In the genomic region with DNA sequence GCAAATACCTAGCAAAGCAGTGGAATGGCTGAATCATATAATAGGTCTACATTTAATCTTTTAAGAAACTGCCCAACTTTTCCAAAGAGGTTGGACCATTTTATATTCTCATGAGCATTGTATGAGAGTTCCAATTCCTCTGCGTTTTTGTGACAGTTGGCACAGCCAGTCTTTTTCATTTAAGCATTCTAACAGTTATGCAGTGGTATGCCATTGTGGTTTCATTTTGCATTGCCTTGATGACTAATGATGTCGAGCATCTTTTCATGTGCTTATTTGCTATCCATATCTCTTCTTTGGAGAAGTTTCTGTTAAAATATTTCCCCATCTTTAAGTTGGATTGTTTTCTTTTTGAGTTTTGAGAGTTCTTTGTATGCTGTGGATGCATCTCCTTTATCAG, we compare ENCODE assay signal across 15 cellular contexts.
DNase-seq lines count a peak whose midpoint lies in the region; ATAC-seq, FAIRE-seq and TF ChIP-seq lines count a peak whose summit lies in the region.
"Had no signal": no experiment of that assay in that cellular context is flagged by ENCODE, and none has a peak within 500 bp of the region (broad histone marks: within the 10 kb centered on the region; RNA-seq: fewer than 3 reads in every experiment).

No MANE protein-coding gene starts in this region.

- H3K9ac ChIP-seq in adipocyte (ENCODE audit: low read length): no peak overlapping the region

- FAIRE-seq in HTR-8/SVneo (lab: Jason Lieb, UNC): peak; percentile 38
- FAIRE-seq: GM12891 had no signal

- no peaks in the 10 kb centered on the region for H3K36me3 ChIP-seq in adipocyte (ENCODE audit: control insufficient read depth, insufficient read depth, low read length, severe bottlenecking)
- H3K36me3 ChIP-seq: MG63 had no signal

- ATAC-seq in HG03159 (IDR thresholded peaks at IDR 0.05; ENCODE audit: unreplicated experiment) (no peak), HG03520 (IDR thresholded peaks at IDR 0.05; ENCODE audit: unreplicated experiment) (no peak)
- ATAC-seq: WTC11 had no signal

- H3K4me1 ChIP-seq in adipocyte (ENCODE audit: control insufficient read depth, insufficient read depth, low read length): peaks cover 12% of the 10 kb centered on the region

- DNase-seq in AG09309 (ENCODE audit: low read depth) (peak; percentile 48), HTR-8/SVneo (ENCODE audit: insufficient read length, low spot score) (peak; percentile 25), adipocyte (ENCODE audit: low read depth) (peak; percentile 82), foreskin melanocyte (peak; percentile 36), Ammon's horn (ENCODE audit: low spot score) (no peak)
- no peak for DNase-seq in stimulated activated CD4-positive, alpha-beta T cell treated with anti-CD3 and anti-CD28 coated beads, Interleukin-1b, Interleukin-23, amount 100 ng/mL, for 48 hours
- DNase-seq: DMS79; effector CD8-positive, alpha-beta T cell; MG63; NCI-H2171 treated with DMSO at 0.1 percent for 48 hours; stimulated activated CD4-positive, alpha-beta T cell treated with anti-CD3 and anti-CD28 coated beads, Interleukin-4, amount 100 ng/mL, for 24 hours had no signal

- H3K4me3 ChIP-seq in AG09309 (ENCODE audit: control insufficient read depth, low read depth, low read length) (no peak overlapping the region), adipocyte (ENCODE audit: low read length) (no peak overlapping the region)
- H3K4me3 ChIP-seq: MG63 had no signal

- H3K9me3 ChIP-seq in adipocyte (ENCODE audit: control insufficient read depth, low read length): no peaks in the 10 kb centered on the region
- H3K9me3 ChIP-seq: MG63 had no signal

- no peaks in the 10 kb centered on the region for H3K27me3 ChIP-seq in adipocyte (replicated peaks; ENCODE audit: control insufficient read depth, insufficient read depth, low read length)

- TF ChIP-seq CTCF in AG09309 (IDR thresholded peaks at IDR 0.05; ENCODE audit: control insufficient read depth, insufficient read depth, low read depth, low read length, missing control alignments): no peak

Comparison
In these comparisons a context has a peak if more than half of its experiments do, and no peak if none do; other contexts are left out.
1. DNase-seq: peak in AG09309 (single experiment), HTR-8/SVneo (single experiment), adipocyte (single experiment) and foreskin melanocyte (single experiment); none in Ammon's horn (single experiment) and stimulated activated CD4-positive, alpha-beta T cell treated with anti-CD3 and anti-CD28 coated beads, Interleukin-1b, Interleukin-23, amount 100 ng/mL, for 48 hours (single experiment).